Comparison of ENCODE assay signal across 15 cellular contexts in the genomic region with DNA sequence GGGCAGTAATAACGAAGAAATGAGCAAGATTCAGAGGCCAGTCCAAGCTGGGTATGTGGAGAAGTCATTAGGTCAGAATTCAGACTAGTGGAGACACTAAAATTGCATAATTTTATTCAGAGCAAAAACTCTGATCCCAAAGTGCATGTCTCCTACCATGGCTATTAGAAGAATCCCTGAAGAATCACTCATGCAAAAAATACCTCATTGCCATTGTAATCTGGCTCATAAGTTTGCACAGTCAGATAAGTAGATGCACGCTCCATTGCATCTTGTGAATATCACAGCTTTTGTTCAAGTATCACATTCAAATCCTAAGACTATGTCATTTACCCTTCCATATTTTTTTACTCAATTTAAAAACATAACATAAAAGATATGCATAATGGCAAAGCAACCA.
DNase-seq lines count a peak whose midpoint lies in the region; ATAC-seq and TF ChIP-seq lines count a peak whose summit lies in the region.
"Had no signal": no experiment of that assay in that cellular context is flagged by ENCODE, and none has a peak within 500 bp of the region (broad histone marks: within the 10 kb centered on the region; RNA-seq: fewer than 3 reads in every experiment).

No MANE protein-coding gene starts in this region.

- H3K9me3 ChIP-seq in Karpas-422 (ENCODE audit: low read length) (no peaks in the 10 kb centered on the region), endodermal cell (ENCODE audit: control insufficient read depth, low read length) (peaks cover 8% of the 10 kb centered on the region), neural progenitor cell (ENCODE audit: low read depth) (no peaks in the 10 kb centered on the region), right lobe of liver (no peaks in the 10 kb centered on the region)
- H3K9me3 ChIP-seq: A549 had no signal

- H3K27me3 Mint-ChIP-seq in endodermal cell (ENCODE audit: insufficient read depth) (no peaks in the 10 kb centered on the region), neural progenitor cell (ENCODE audit: insufficient read depth, low read depth) (no peaks in the 10 kb centered on the region)
- H3K27me3 Mint-ChIP-seq: CD4-positive, alpha-beta memory T cell had no signal

- H4K20me1 ChIP-seq in Karpas-422 (ENCODE audit: insufficient read depth, low read depth, low read length) (no peaks in the 10 kb centered on the region), neural progenitor cell (ENCODE audit: low read depth) (no peaks in the 10 kb centered on the region)

- no peak overlapping the region for H4K5ac ChIP-seq in mesendoderm (ENCODE audit: low read length)

- H3K4ac ChIP-seq in mesendoderm (ENCODE audit: low read depth, low read length): no peak overlapping the region

- H3K4me3 Mint-ChIP-seq in endodermal cell: peak overlapping the region; percentile 56
- peak overlapping the region; percentile 82 for H3K4me3 Mint-ChIP-seq in neural progenitor cell
- H3K4me3 Mint-ChIP-seq: CD4-positive, alpha-beta memory T cell; GM23338 had no signal

- H3K36me3 Mint-ChIP-seq in endodermal cell (ENCODE audit: low read depth) (no peaks in the 10 kb centered on the region), neural progenitor cell (peaks cover 4% of the 10 kb centered on the region)
- H3K36me3 Mint-ChIP-seq: CD4-positive, alpha-beta memory T cell had no signal

- ATAC-seq in right lobe of liver: no peak
- ATAC-seq: A549, GM23338 had no signal

- H3K27me3 ChIP-seq in Karpas-422 (ENCODE audit: low read length) (no peaks in the 10 kb centered on the region), endodermal cell (ENCODE audit: control insufficient read depth, insufficient read depth, low read length, poor library complexity, severe bottlenecking) (no peaks in the 10 kb centered on the region), neural progenitor cell (no peaks in the 10 kb centered on the region), mesendoderm (ENCODE audit: insufficient read depth, low read length, poor library complexity) (no peaks in the 10 kb centered on the region), right lobe of liver (no peaks in the 10 kb centered on the region)

- H3K4me1 Mint-ChIP-seq in endodermal cell: peaks cover 43% of the 10 kb centered on the region
- peaks cover 54% of the 10 kb centered on the region for H3K4me1 Mint-ChIP-seq in neural progenitor cell
- H3K4me1 Mint-ChIP-seq: CD4-positive, alpha-beta memory T cell had no signal

- H3F3A ChIP-seq in neural progenitor cell (ENCODE audit: low read depth): peaks cover 31% of the 10 kb centered on the region

- H2AFZ ChIP-seq in Karpas-422 (ENCODE audit: low read length) (no peak overlapping the region), neural progenitor cell (replicated peaks) (no peak overlapping the region)
- H2AFZ ChIP-seq: GM23338 had no signal

- no peak overlapping the region for H3K27ac Mint-ChIP-seq in endodermal cell
- peak overlapping the region; percentile 72 for H3K27ac Mint-ChIP-seq in neural progenitor cell
- H3K27ac Mint-ChIP-seq: CD4-positive, alpha-beta memory T cell; GM23338 had no signal

- H3K18ac ChIP-seq in mesendoderm (ENCODE audit: low read length): no peak overlapping the region

- no peaks in the 10 kb centered on the region for H3K9me2 ChIP-seq in Karpas-422 (replicated peaks; ENCODE audit: insufficient read depth, low read length)

- H3K79me2 ChIP-seq in Karpas-422 (ENCODE audit: low read length) (0 out of 2 replicates have a peak, but pooled peaks cover 3% of the 10 kb centered on the region), neural progenitor cell (ENCODE audit: low read depth) (peaks cover 68% of the 10 kb centered on the region), mesendoderm (ENCODE audit: control insufficient read depth, insufficient read depth, low read length) (no peaks in the 10 kb centered on the region)

- H3K4me2 ChIP-seq in Karpas-422 (ENCODE audit: low read depth, low read length, poor library complexity, severe bottlenecking) (peak overlapping the region; percentile 79), neural progenitor cell (peak overlapping the region; percentile 76), mesendoderm (ENCODE audit: low read length) (no peak overlapping the region)
- H3K4me2 ChIP-seq: A549, GM23338 had no signal

- peak; percentile 1 for DNase-seq in DMS53 (lab: John Stamatoyannopoulos, UW)
- DNase-seq in DMS53 treated with DMSO at 0.1 percent for 48 hours (lab: John Stamatoyannopoulos, UW; ENCODE audit: unreplicated experiment): no peak
- DNase-seq in Karpas-422: peak; percentile 91
- no peak for DNase-seq in endodermal cell
- DNase-seq in neural progenitor cell (ENCODE audit: low spot score): peak; percentile 21
- DNase-seq in foreskin fibroblast: no peak
- no peak for DNase-seq in mesendoderm
- DNase-seq in right lobe of liver: no peak
- DNase-seq: AML-193; CD4-positive, alpha-beta memory T cell; HCEC 1CT had no signal

- H3K4me1 ChIP-seq in Karpas-422 (ENCODE audit: low read length) (peaks cover 74% of the 10 kb centered on the region), endodermal cell (ENCODE audit: control insufficient read depth, insufficient read depth, low read length) (peaks cover 3% of the 10 kb centered on the region), neural progenitor cell (peaks cover 67% of the 10 kb centered on the region), mesendoderm (ENCODE audit: control insufficient read depth, low read depth, low read length) (peaks cover 8% of the 10 kb centered on the region), right lobe of liver (no peaks in the 10 kb centered on the region)
- H3K4me1 ChIP-seq: A549 had no signal

- H2BK15ac ChIP-seq in mesendoderm (replicated peaks; ENCODE audit: low read depth): no peak overlapping the region

- no peak for TF ChIP-seq CTCF in endodermal cell (conservative IDR thresholded peaks at IDR 0.05)
- no peak for TF ChIP-seq CTCF in neural progenitor cell (IDR thresholded peaks at IDR 0.05)
- TF ChIP-seq CTCF in foreskin fibroblast (IDR thresholded peaks at IDR 0.05; ENCODE audit: low read depth, low read length): no peak
- no peak for TF ChIP-seq CTCF in right lobe of liver (IDR thresholded peaks at IDR 0.05)

- no peak overlapping the region for H3K56ac ChIP-seq in mesendoderm (ENCODE audit: low read length)

- no peak overlapping the region for H2AK5ac ChIP-seq in mesendoderm (ENCODE audit: low read length)

- H3K4me3 ChIP-seq in Karpas-422 (ENCODE audit: low read length) (peak overlapping the region; percentile 62), endodermal cell (ENCODE audit: low read length) (peak overlapping the region; percentile 81), neural progenitor cell (peak overlapping the region; percentile 54), foreskin fibroblast (ENCODE audit: low read depth in 1 of 2, low read length in 2 of 2) (no peak overlapping the region), mesendoderm (ENCODE audit: low read length) (no peak overlapping the region), right lobe of liver (no peak overlapping the region)
- H3K4me3 ChIP-seq: A549, GM23338 had no signal

- no peaks in the 10 kb centered on the region for H3K79me1 ChIP-seq in mesendoderm (ENCODE audit: low read length)

- H3K27ac ChIP-seq in Karpas-422 (ENCODE audit: low read length): peak overlapping the region; percentile 97
- no peak overlapping the region for H3K27ac ChIP-seq in endodermal cell (ENCODE audit: low read depth, low read length)
- H3K27ac ChIP-seq in neural progenitor cell: no peak overlapping the region
- no peak overlapping the region for H3K27ac ChIP-seq in mesendoderm (ENCODE audit: low read depth, low read length)
- no peak overlapping the region for H3K27ac ChIP-seq in right lobe of liver
- H3K27ac ChIP-seq: 22Rv1, A549, C4-2B had no signal

- H3K9me3 Mint-ChIP-seq in endodermal cell: no peaks in the 10 kb centered on the region
- H3K9me3 Mint-ChIP-seq in neural progenitor cell: peaks cover 4% of the 10 kb centered on the region
- H3K9me3 Mint-ChIP-seq: GM23338 had no signal

- no peak overlapping the region for H2BK120ac ChIP-seq in mesendoderm (ENCODE audit: low read depth, low read length)

- H3K23ac ChIP-seq in mesendoderm (ENCODE audit: low read length): no peak overlapping the region

- no peak for TF ChIP-seq POLR2A in right lobe of liver (IDR thresholded peaks at IDR 0.05)

- no peak overlapping the region for H4K8ac ChIP-seq in mesendoderm (ENCODE audit: low read depth, low read length)

- intact Hi-C loops in right lobe of liver (cut with DNase I): no loop called here

- 88 to 89% methylated on average over 2 of the region's 2 CpGs for WGBS in endodermal cell (ENCODE audit: insufficient coverage in 1 of 2, insufficient read length in 1 of 2), 2 experiments
- no CpG with 5 or more reads among the region's 2 CpGs for WGBS in mesendoderm (ENCODE audit: extremely low coverage, insufficient coverage, low lambda C conversion rate)
- WGBS in right lobe of liver (ENCODE audit: insufficient coverage, low coverage, low lambda C conversion rate, missing lambda C conversion rate): 55% methylated on average over 2 of the region's 2 CpGs

- H3K9ac ChIP-seq in Karpas-422 (ENCODE audit: low read length) (peak overlapping the region; percentile 64), endodermal cell (ENCODE audit: extremely low read depth, low read length, poor library complexity, severe bottlenecking) (no peak overlapping the region), neural progenitor cell (peak overlapping the region; percentile 1), mesendoderm (ENCODE audit: low read length) (no peak overlapping the region)

- H3K36me3 ChIP-seq in Karpas-422 (ENCODE audit: insufficient read depth, low read length): no peaks in the 10 kb centered on the region
- H3K36me3 ChIP-seq in endodermal cell (ENCODE audit: control insufficient read depth, insufficient read depth, low read length): peaks cover 17% of the 10 kb centered on the region
- H3K36me3 ChIP-seq in neural progenitor cell: no peaks in the 10 kb centered on the region
- no peaks in the 10 kb centered on the region for H3K36me3 ChIP-seq in mesendoderm (ENCODE audit: control insufficient read depth, insufficient read depth, low read length)
- no peaks in the 10 kb centered on the region for H3K36me3 ChIP-seq in right lobe of liver

- H2BK5ac ChIP-seq in mesendoderm (ENCODE audit: low read length): no peak overlapping the region

Comparison
In these comparisons a context has a peak if more than half of its experiments do, and no peak if none do; other contexts are left out.
1. DNase-seq: peak in DMS53 (single experiment), Karpas-422 (single experiment) and neural progenitor cell (single experiment); none in DMS53 treated with DMSO at 0.1 percent for 48 hours (single experiment), endodermal cell (single experiment), foreskin fibroblast (0 of 2), mesendoderm (single experiment) and right lobe of liver (0 of 3).
2. H3K4me3 ChIP-seq: peak in Karpas-422 (single experiment), endodermal cell (single experiment) and neural progenitor cell (single experiment); none in foreskin fibroblast (0 of 2), mesendoderm (single experiment) and right lobe of liver (0 of 3).
3. H3K9ac ChIP-seq: peak in Karpas-422 (single experiment) and neural progenitor cell (single experiment); none in endodermal cell (single experiment) and mesendoderm (single experiment).